8 cellular contexts compared by ENCODE assay signal in the genomic region with DNA sequence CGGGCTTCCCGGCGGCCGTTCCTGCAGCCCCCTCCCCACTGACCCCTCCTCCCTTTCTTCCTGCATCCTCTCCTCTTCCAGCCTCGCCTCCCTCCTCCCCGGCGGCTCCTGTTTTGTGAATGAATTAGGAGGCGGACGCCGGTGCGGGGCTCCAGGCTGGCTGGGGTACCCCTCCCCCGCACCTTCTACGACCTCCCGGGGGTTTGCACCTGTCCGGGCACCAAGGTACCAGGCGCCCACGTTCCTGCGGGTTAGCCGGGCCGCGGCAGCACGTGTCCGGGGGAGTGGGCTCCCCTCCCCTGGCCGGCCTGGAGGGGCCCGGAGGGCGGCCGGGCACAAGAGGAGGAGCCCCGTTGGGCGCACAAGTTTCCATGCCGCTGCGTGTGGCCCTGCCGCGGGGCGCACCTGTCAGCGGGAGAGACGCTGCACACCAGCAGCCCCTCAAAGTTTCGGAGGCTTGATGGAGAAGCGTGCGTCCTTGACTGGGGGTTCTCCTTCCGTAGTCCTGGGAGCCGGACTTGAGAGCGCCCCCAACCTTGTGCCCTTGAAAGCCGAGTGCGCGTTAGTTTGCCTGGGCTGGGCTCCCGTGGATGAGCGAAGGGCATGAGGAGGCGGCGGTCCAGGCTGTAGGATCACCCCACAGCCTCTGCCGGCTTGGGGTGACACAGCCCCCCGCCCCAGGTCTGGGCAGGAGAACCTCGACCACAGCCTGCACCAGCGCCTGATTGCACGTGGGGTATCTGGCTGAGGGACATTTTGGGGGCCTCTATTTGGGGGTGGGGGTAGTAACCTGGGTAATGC. TPM values are rescaled to one million over a fixed set of nuclear protein-coding genes. Genes with fewer than 3 reads are reported as not detected.
DNase-seq lines count a peak whose midpoint lies in the region; FAIRE-seq and TF ChIP-seq lines count a peak whose summit lies in the region.

No MANE protein-coding gene starts in this region.

- H3K4me3 ChIP-seq in Karpas-422 (ENCODE audit: low read length): peak overlapping the region; percentile 54; the same call in 1 of the 2 replicates
- H3K4me3 ChIP-seq in coronary artery: peak overlapping the region; percentile 65
- H3K4me3 ChIP-seq in mucosa of stomach (ENCODE audit: low read length): peak overlapping the region; percentile 28

- H3K9me3 ChIP-seq in Karpas-422 (ENCODE audit: low read length) (no peaks in the 10 kb centered on the region), mucosa of stomach (ENCODE audit: control insufficient read depth, low read length) (no peaks in the 10 kb centered on the region)

- H3K36me3 ChIP-seq in Karpas-422 (ENCODE audit: insufficient read depth, low read length) (no peaks in the 10 kb centered on the region), mucosa of stomach (ENCODE audit: control insufficient read depth, insufficient read depth, low read length) (no peaks in the 10 kb centered on the region)

- DNase-seq in COLO668 (lab: John Stamatoyannopoulos, UW; ENCODE audit: unreplicated experiment) (peak; percentile 19), Karpas-422 (no peak), coronary artery (ENCODE audit: low spot score) (no peak), NCI-H2107 (lab: John Stamatoyannopoulos, UW) (no peak), HTR-8/SVneo (ENCODE audit: insufficient read length, low spot score) (no peak), NCI-H1930 (lab: John Stamatoyannopoulos, UW) (no peak), HPDE6-E6E7 (ENCODE audit: extremely low spot score) (no peak)

- H3K79me2 ChIP-seq in Karpas-422 (ENCODE audit: low read length): no peaks in the 10 kb centered on the region

- H2AFZ ChIP-seq in Karpas-422 (ENCODE audit: low read length): no peak overlapping the region

- no peak for FAIRE-seq in HTR-8/SVneo (lab: Jason Lieb, UNC)

- TF ChIP-seq CTCF in coronary artery (IDR thresholded peaks at IDR 0.05): no peak

- peaks cover 5% of the 10 kb centered on the region; the same call in 1 of the 2 replicates for H4K20me1 ChIP-seq in Karpas-422 (ENCODE audit: insufficient read depth, low read depth, low read length)

- peaks cover 7% of the 10 kb centered on the region; the same call in 1 of the 2 replicates for H3K4me1 ChIP-seq in Karpas-422 (ENCODE audit: low read length)
- H3K4me1 ChIP-seq in mucosa of stomach (ENCODE audit: control insufficient read depth, insufficient read depth, low read length): peaks cover 24% of the 10 kb centered on the region

- peak overlapping the region; percentile 70 for H3K4me2 ChIP-seq in Karpas-422 (ENCODE audit: low read depth, low read length, poor library complexity, severe bottlenecking)

- H3K9ac ChIP-seq in Karpas-422 (ENCODE audit: low read length) (peak overlapping the region; percentile 50), mucosa of stomach (ENCODE audit: low read length) (peak overlapping the region; percentile 39)

- H3K27me3 ChIP-seq in Karpas-422 (ENCODE audit: low read length) (no peaks in the 10 kb centered on the region), mucosa of stomach (ENCODE audit: control insufficient read depth, insufficient read depth, low read length) (peaks cover 25% of the 10 kb centered on the region)

- H3K27ac ChIP-seq in Karpas-422 (ENCODE audit: low read length) (no peak overlapping the region), coronary artery (no peak overlapping the region)

- no peaks in the 10 kb centered on the region for H3K9me2 ChIP-seq in Karpas-422 (replicated peaks; ENCODE audit: insufficient read depth, low read length)

RNA-seq across cellular contexts. Expression of a gene that starts 1.2 kb away (rescaled TPM):
- total RNA-seq in Karpas-422 (2014; rRNA removed; shearing (Covaris generic); ENCODE audit: low replicate concordance): 1.9 TPM in 2 replicates

RNA-seq across cellular contexts. Expression of a gene that starts 25.7 kb away (rescaled TPM):
- 87.0 and 98.5 TPM in 2 replicates for total RNA-seq in Karpas-422 (2014; rRNA removed; shearing (Covaris generic); ENCODE audit: low replicate concordance)

RNA-seq across cellular contexts. Expression of a gene that starts 25.8 kb away (rescaled TPM):
- total RNA-seq in Karpas-422 (2014; rRNA removed; shearing (Covaris generic); ENCODE audit: low replicate concordance): 22.0 and 31.6 TPM in 2 replicates
